Comparison of ENCODE assay signal across 8 cellular contexts in the genomic region with DNA sequence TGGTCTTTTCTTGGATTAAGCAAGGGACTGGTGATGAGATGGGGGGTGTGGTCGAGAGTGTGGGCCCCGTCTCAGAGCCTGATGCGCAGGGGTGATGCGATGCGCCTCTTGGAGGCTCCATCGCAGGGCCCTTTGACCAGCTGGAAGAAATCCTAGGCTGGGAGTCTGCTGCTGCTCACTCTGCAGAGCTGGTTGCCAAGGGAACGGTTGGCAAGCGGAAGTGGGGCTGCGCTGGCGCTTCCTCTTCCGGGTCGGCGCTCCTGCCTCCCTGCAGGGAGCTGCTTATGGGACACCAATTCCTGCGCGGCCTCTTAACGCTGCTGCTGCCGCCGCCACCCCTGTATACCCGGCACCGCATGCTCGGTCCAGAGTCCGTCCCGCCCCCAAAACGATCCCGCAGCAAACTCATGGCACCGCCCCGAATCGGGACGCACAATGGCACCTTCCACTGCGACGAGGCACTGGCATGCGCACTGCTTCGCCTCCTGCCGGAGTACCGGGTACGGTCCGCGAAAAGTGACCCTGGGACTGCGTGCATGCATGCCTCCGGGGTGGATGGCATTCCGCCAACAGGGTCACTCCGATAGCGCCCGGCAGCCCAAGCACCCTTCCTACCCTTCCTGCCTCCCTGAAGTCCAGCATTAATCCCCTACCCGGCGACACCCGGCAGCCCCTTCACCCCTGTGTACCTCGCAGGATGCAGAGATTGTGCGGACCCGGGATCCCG. TPM values are rescaled to one million over a fixed set of nuclear protein-coding genes. Genes with fewer than 3 reads are reported as not detected.
DNase-seq lines count a peak whose midpoint lies in the region; ATAC-seq and TF ChIP-seq lines count a peak whose summit lies in the region.

A gene with protein sequence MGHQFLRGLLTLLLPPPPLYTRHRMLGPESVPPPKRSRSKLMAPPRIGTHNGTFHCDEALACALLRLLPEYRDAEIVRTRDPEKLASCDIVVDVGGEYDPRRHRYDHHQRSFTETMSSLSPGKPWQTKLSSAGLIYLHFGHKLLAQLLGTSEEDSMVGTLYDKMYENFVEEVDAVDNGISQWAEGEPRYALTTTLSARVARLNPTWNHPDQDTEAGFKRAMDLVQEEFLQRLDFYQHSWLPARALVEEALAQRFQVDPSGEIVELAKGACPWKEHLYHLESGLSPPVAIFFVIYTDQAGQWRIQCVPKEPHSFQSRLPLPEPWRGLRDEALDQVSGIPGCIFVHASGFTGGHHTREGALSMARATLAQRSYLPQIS (plus strand): TSS at position 242 of the 727 bp plus-strand sequence. CDS start 43 bp downstream, at position 285.

- H3K4me1 ChIP-seq in Panc1 (ENCODE audit: control insufficient read depth, insufficient read depth, low read length) (peaks cover 50% of the 10 kb centered on the region), esophagus squamous epithelium (peaks cover 26 to 80% (median 46%) of the 10 kb centered on the region in 3 donors)

- no peaks in the 10 kb centered on the region for H3K36me3 ChIP-seq in Panc1 (ENCODE audit: control insufficient read depth, insufficient read depth, low read length)
- H3K36me3 ChIP-seq in esophagus squamous epithelium, result peaks cover 0 to 60% (median 10%) of the 10 kb centered on the region in 3 donors

- CTCF ChIA-PET in Panc1 (lab: Charles Lee), result interaction anchor here (0.5 to 1.1 kb wide), 2 partner anchors 46 to 88 kb away, joined by 3 to 4 read pairs; no protein-coding TSS in a partner anchor

- H3K27me3 ChIP-seq in Panc1 (ENCODE audit: control insufficient read depth, insufficient read depth, low read length) (no peaks in the 10 kb centered on the region), esophagus squamous epithelium (no peaks in the 10 kb centered on the region)

- TF ChIP-seq POLR2A in esophagus squamous epithelium (IDR thresholded peaks at IDR 0.05), result peak in 2 of 4 donors; percentile 39 to 51

- H3K4me3 ChIP-seq in Panc1 (ENCODE audit: low read depth in 2 of 2, low read length in 2 of 2) (peak within 1 kb of the TSS; percentile 63 to 83), esophagus squamous epithelium (peak within 1 kb of the TSS; percentile 78 to 93 (median 90))

- intact Hi-C loops in Panc1 (cut with micrococcal nuclease; ENCODE audit: unreplicated experiment), result no loop called here
- intact Hi-C loops in esophagus squamous epithelium (cut with DNase I), result no loop called here

- POLR2A ChIA-PET in Panc1 (lab: Charles Lee), result interaction anchor here (0.5 kb wide), 1 partner anchor 168 kb away, joined by 4 read pairs; no protein-coding TSS in a partner anchor

- peak; percentile 84 for DNase-seq in DMS153 (lab: John Stamatoyannopoulos, UW)
- DNase-seq in KBM-7, result peak; percentile 95
- peak; percentile 63 for DNase-seq in Panc1 (ENCODE audit: low read depth, low spot score)
- peak; percentile 87 to 90 for DNase-seq in activated T-cell treated with anti-CD3 and anti-CD28 coated beads, Interleukin-2, amount 50 U/mL, for 48 hours
- peak; percentile 43 for DNase-seq in esophagus squamous epithelium (lab: John Stamatoyannopoulos, UW)
- peak; percentile 91 for DNase-seq in myocyte (ENCODE audit: low read depth)
- DNase-seq in stimulated activated CD8-positive, alpha-beta memory T cell treated with anti-CD3 and anti-CD28 coated beads, Interleukin-7, amount 100 ng/mL, for 4 hours (ENCODE audit: low read depth in 2 of 2), result peak; percentile 64 to 75

- WGBS in esophagus squamous epithelium, 2 donors, result 0 to 2% methylated on average over 6 to 10 of the region's 51 CpGs

- no TSS peak for BruUV-seq in Panc1 (replicated peaks; lab: Mats Ljungman, UMichigan)

- no peak for TF ChIP-seq CTCF in Panc1 (IDR thresholded peaks at IDR 0.05)
- peak in 4 of 6 experiments; percentile 15 to 43 (median 30) for TF ChIP-seq CTCF in esophagus squamous epithelium (IDR thresholded peaks at IDR 0.05)

- in situ Hi-C loops in KBM-7 (cut with MboI; ENCODE audit: low pct_unique_long_range_greater_than_20kb, low sequenced_read_pairs) (loop anchor here (25.0 kb wide), 1 partner anchor 237 kb away; a partner anchor contains a TSS), Panc1 (cut with HindIII; ENCODE audit: low pct_unique_long_range_greater_than_20kb, low sequenced_read_pairs) (no loop called here)

- ATAC-seq in GM21526 (IDR thresholded peaks at IDR 0.05; ENCODE audit: low FRiP score, unreplicated experiment), result peak; percentile 62
- peak; percentile 92 for ATAC-seq in Panc1

- H3K27ac ChIP-seq in Panc1 (ENCODE audit: low read length) (peak within 1 kb of the TSS; percentile 95), esophagus squamous epithelium (peak within 1 kb of the TSS; percentile 72 to 87 (median 84))

- H3K9me3 ChIP-seq in Panc1 (ENCODE audit: control insufficient read depth, insufficient read depth, low read depth, low read length) (no peaks in the 10 kb centered on the region), esophagus squamous epithelium (no peaks in the 10 kb centered on the region)

RNA-seq across cellular contexts. Expression of the gene that starts here (rescaled TPM):
- total RNA-seq in Panc1 (2021; ENCODE audit: unreplicated experiment), result 77.4 TPM
- polyA plus RNA-seq in Panc1 (2012; ENCODE audit: insufficient read length), result 79.4 TPM
- total RNA-seq in esophagus squamous epithelium, result 10 to 100 TPM; 25.2 to 33.2 (median 28.3) TPM
- 40.9 and 42.8 TPM in 2 replicates for total RNA-seq in myocyte
- polyA plus RNA-seq in myocyte (2012), result 59.8 TPM

Comparison
In these comparisons a context has a peak if more than half of its experiments do, and no peak if none do; other contexts are left out.
1. Peak in every context shown above with its lines: DNase-seq, ATAC-seq, H3K4me3 ChIP-seq and H3K27ac ChIP-seq.
2. DNase-seq: peak in every context shown above with its lines; median percentile 95 in KBM-7; 91 in myocyte; 88 in activated T-cell treated with anti-CD3 and anti-CD28 coated beads, Interleukin-2, amount 50 U/mL, for 48 hours; 84 in DMS153; 70 in stimulated activated CD8-positive, alpha-beta memory T cell treated with anti-CD3 and anti-CD28 coated beads, Interleukin-7, amount 100 ng/mL, for 4 hours; 63 in Panc1; 43 in esophagus squamous epithelium.